ENCODE assay signal across 1 cellular context in genomic region chr7:102044984-102045673, GRCh38.
TF ChIP-seq lines count a peak whose summit lies in the region.

No MANE protein-coding gene starts in this region.

TF ChIP-seq in K562, 482 proteins besides CTCF, POLR2A, EP300 and RAD21 (continued from another document):
- TF ChIP-seq ZBTB11 (CRISPR knock-in tag; IDR thresholded peaks at IDR 0.05) (no peak), MEF2A (IDR thresholded peaks at IDR 0.05; ENCODE audit: control insufficient read depth, low read depth, low read length) (no peak), RFX7 (CRISPR knock-in tag; IDR thresholded peaks at IDR 0.05) (no peak), PRMT5 (CRISPR knock-in tag; IDR thresholded peaks at IDR 0.05) (no peak)
